Comparison of ENCODE assay signal across 24 cellular contexts in the genomic region with DNA sequence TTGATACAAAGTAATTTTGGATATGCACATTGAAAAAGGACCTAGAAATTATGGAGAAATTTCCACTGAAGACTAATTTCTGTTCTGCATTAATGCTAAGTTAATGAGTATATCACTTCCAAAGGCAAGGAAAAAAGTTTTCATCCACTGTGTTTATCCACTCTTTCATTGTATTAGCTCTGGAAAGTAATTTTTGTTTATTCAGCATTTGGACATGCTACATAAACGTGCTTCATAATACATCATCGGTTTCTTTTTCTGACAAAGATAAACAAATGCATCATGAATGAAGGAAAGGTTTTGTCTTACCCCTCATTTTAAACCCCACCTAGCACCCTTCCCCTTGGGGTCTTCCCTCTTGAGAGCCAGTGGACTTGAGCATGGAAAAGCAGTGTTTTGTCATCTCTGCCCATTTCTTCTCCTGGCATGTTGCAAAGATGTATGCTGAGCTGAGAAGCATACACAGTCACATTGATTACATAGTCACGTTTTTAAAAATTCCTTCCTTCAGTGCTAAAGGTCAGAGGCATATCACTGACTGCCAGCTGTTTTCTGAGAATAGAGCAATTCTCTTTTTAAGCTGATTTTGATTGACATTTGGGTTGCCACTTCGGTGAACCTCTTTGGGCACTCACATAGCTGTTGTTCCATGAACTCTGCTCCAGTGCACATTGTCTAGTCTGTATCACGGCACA.
"Had no signal": no experiment of that assay in that cellular context is flagged by ENCODE, and none has a peak within 500 bp of the region (broad histone marks: within the 10 kb centered on the region; RNA-seq: fewer than 3 reads in every experiment).

No MANE protein-coding gene starts in this region.

- H3K27ac Mint-ChIP-seq: activated CD8-positive, alpha-beta memory T cell treated with anti-CD3 and anti-CD28 coated beads, Interleukin-2, amount 10 ng/mL, durations not matched to agents 7 days and 5 days; activated CD8-positive, alpha-beta T cell treated with anti-CD3 and anti-CD28 coated beads, Interleukin-2, amount 10 ng/mL, durations not matched to agents 7 days and 5 days; activated naive CD4-positive, alpha-beta T cell treated with anti-CD3 and anti-CD28 coated beads, Interleukin-2, amount 50 U/mL, for 72 hours; activated T-helper 2 cell treated with anti-CD3 and anti-CD28 coated beads, Interferon-gamma antibody, Interleukin-2, Interleukin-4, amounts not matched to agents 10 μg/mL and 5 μg/mL and 100 μg/mL, durations not matched to agents 14 hours and 24 hours and 36 hours; natural killer cell had no signal

- H3K27me3 ChIP-seq: right atrium auricular region, testis had no signal

- H3K36me3 Mint-ChIP-seq: activated CD8-positive, alpha-beta memory T cell treated with anti-CD3 and anti-CD28 coated beads, Interleukin-2, amount 10 ng/mL, durations not matched to agents 7 days and 5 days; natural killer cell had no signal

- H3K27ac ChIP-seq: esophagus muscularis mucosa, foreskin keratinocyte, heart right ventricle, left lung, right atrium auricular region, testis, transverse colon had no signal

- ATAC-seq: activated CD8-positive, alpha-beta memory T cell treated with anti-CD3 and anti-CD28 coated beads, Interleukin-2, amount 10 ng/mL, durations not matched to agents 7 days and 5 days; activated CD8-positive, alpha-beta T cell treated with anti-CD3 and anti-CD28 coated beads, Interleukin-2, amount 10 ng/mL, durations not matched to agents 7 days and 5 days; activated naive CD4-positive, alpha-beta T cell treated with anti-CD3 and anti-CD28 coated beads, Interleukin-2, amount 50 U/mL, for 72 hours; foreskin keratinocyte; heart right ventricle; left lung; natural killer cell; stimulated activated naive CD8-positive, alpha-beta T cell treated with anti-CD3 and anti-CD28 coated beads, Interleukin-15, Interleukin-2, amounts not matched to agents 100 U/mL and 50 U/mL, for 24 hours had no signal

- H3K4me1 Mint-ChIP-seq: activated CD8-positive, alpha-beta memory T cell treated with anti-CD3 and anti-CD28 coated beads, Interleukin-2, amount 10 ng/mL, durations not matched to agents 7 days and 5 days had no signal

- H3K4me1 ChIP-seq: foreskin keratinocyte, heart right ventricle, left lung, right atrium auricular region, testis had no signal

- FAIRE-seq: colon had no signal

- H3K9me3 ChIP-seq: esophagus muscularis mucosa, heart right ventricle, left lung, right atrium auricular region, testis, transverse colon had no signal

- DNase-seq: activated CD8-positive, alpha-beta memory T cell treated with anti-CD3 and anti-CD28 coated beads, Interleukin-2, amount 10 ng/mL, durations not matched to agents 7 days and 5 days; activated CD8-positive, alpha-beta T cell treated with anti-CD3 and anti-CD28 coated beads, Interleukin-2, amount 10 ng/mL, durations not matched to agents 7 days and 5 days; activated T-cell treated with anti-CD3 and anti-CD28 coated beads, Interleukin-2, amount 50 U/mL, for 48 hours; anterior cingulate cortex; dermis blood vessel endothelial cell; effector CD4-positive, alpha-beta T cell; foreskin keratinocyte; heart right ventricle; kidney glomerular epithelial cell; left lung; mesendoderm; natural killer cell; stimulated activated CD4-positive, alpha-beta T cell treated with anti-CD3 and anti-CD28 coated beads, Interleukin-15, amount 100 ng/mL, for 24 hours; stimulated activated CD4-positive, alpha-beta T cell treated with anti-CD3 and anti-CD28 coated beads, Interleukin-2, amount 100 ng/mL, for 24 hours; stimulated activated naive CD8-positive, alpha-beta T cell treated with anti-CD3 and anti-CD28 coated beads, Interleukin-15, Interleukin-2, amounts not matched to agents 100 U/mL and 50 U/mL, for 24 hours; T1000; testis; transverse colon had no signal

- H3K9me3 Mint-ChIP-seq: activated naive CD4-positive, alpha-beta T cell treated with anti-CD3 and anti-CD28 coated beads, Interleukin-2, amount 50 U/mL, for 72 hours; activated T-helper 2 cell treated with anti-CD3 and anti-CD28 coated beads, Interferon-gamma antibody, Interleukin-2, Interleukin-4, amounts not matched to agents 10 μg/mL and 5 μg/mL and 100 μg/mL, durations not matched to agents 14 hours and 24 hours and 36 hours; natural killer cell had no signal

- H3K4me3 Mint-ChIP-seq: activated CD8-positive, alpha-beta memory T cell treated with anti-CD3 and anti-CD28 coated beads, Interleukin-2, amount 10 ng/mL, durations not matched to agents 7 days and 5 days; activated CD8-positive, alpha-beta T cell treated with anti-CD3 and anti-CD28 coated beads, Interleukin-2, amount 10 ng/mL, durations not matched to agents 7 days and 5 days; natural killer cell had no signal

- H3K36me3 ChIP-seq: esophagus muscularis mucosa, heart right ventricle, left lung, right atrium auricular region, transverse colon had no signal

- H3K4me3 ChIP-seq: esophagus muscularis mucosa, heart right ventricle, left lung, lung, right atrium auricular region, testis, transverse colon had no signal
